11 cellular contexts compared by ENCODE assay signal in the genomic region with DNA sequence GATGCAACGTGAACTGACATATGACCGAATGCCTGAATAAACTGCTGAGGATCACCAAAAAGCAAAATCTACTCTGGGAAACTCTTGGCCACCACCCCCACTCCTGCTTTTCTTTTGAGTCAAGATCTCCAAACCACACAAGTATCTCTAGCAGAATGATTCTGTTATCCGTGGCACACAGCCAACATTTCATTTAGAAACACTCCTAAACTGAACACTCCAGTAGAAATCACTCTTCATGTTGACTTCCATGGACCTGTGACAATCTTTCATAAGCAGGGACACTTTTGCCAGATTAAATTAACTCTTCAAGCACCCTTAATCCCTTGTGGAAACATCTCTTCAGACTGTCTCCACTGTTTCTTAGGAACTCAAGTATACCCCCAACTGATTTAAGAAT. TPM values are rescaled to one million over a fixed set of nuclear protein-coding genes. Genes with fewer than 3 reads are reported as not detected.
DNase-seq lines count a peak whose midpoint lies in the region; ATAC-seq and TF ChIP-seq lines count a peak whose summit lies in the region.
"Had no signal": no experiment of that assay in that cellular context is flagged by ENCODE, and none has a peak within 500 bp of the region (broad histone marks: within the 10 kb centered on the region; RNA-seq: fewer than 3 reads in every experiment).

No MANE protein-coding gene starts in this region.

- peaks cover 53% of the 10 kb centered on the region for H3K36me3 Mint-ChIP-seq in mesothelial cell of epicardium

- peaks cover 20% of the 10 kb centered on the region for H3K4me1 Mint-ChIP-seq in mesothelial cell of epicardium

- H3K27me3 ChIP-seq in brain microvascular endothelial cell (replicated peaks) = no peaks in the 10 kb centered on the region
- no peaks in the 10 kb centered on the region for H3K27me3 ChIP-seq in esophagus squamous epithelium

- no peak for TF ChIP-seq POLR2A in esophagus squamous epithelium (IDR thresholded peaks at IDR 0.05)

- H3K27ac Mint-ChIP-seq in mesothelial cell of epicardium = peak overlapping the region; percentile 8

- DNase-seq in DMS79 (lab: John Stamatoyannopoulos, UW) (peak; percentile 99), LHCN-M2 (ENCODE audit: low read depth) (peak; percentile 90), brain microvascular endothelial cell (peak; percentile 70), mesothelial cell of epicardium (ENCODE audit: low spot score in 2 of 2, unreplicated experiment in 2 of 2) (no peak), DMS153 (lab: John Stamatoyannopoulos, UW) (no peak), esophagus squamous epithelium (lab: John Stamatoyannopoulos, UW) (no peak)

- no peaks in the 10 kb centered on the region for H3K4me1 ChIP-seq in esophagus squamous epithelium

- WGBS in esophagus squamous epithelium, 2 donors = 57 to 58% methylated on average over 3 of the region's 3 CpGs

- H3K9me3 ChIP-seq in esophagus squamous epithelium = no peaks in the 10 kb centered on the region

- intact Hi-C loops in esophagus squamous epithelium (cut with DNase I) = no loop called here

- H3K4me3 ChIP-seq in brain microvascular endothelial cell (ENCODE audit: low read depth, low read length) = no peak overlapping the region
- H3K4me3 ChIP-seq in esophagus squamous epithelium = no peak overlapping the region

- TF ChIP-seq CTCF in brain microvascular endothelial cell (IDR thresholded peaks at IDR 0.05; ENCODE audit: low read depth, low read length, missing control alignments) = no peak
- TF ChIP-seq CTCF in mesothelial cell of epicardium (IDR thresholded peaks at IDR 0.05; ENCODE audit: unreplicated experiment) = no peak
- TF ChIP-seq CTCF in esophagus squamous epithelium (IDR thresholded peaks at IDR 0.05) = no peak

- no peaks in the 10 kb centered on the region for H3K9me3 Mint-ChIP-seq in mesothelial cell of epicardium

- in situ Hi-C loops in brain microvascular endothelial cell (cut with HindIII; ENCODE audit: low pct_ligation_motif_present, low sequenced_read_pairs) = no loop called here

- no peaks in the 10 kb centered on the region for H3K27me3 Mint-ChIP-seq in mesothelial cell of epicardium (ENCODE audit: low read depth)

- H3K27ac ChIP-seq in brain microvascular endothelial cell (no peak overlapping the region), esophagus squamous epithelium (no peak overlapping the region)

- no peaks in the 10 kb centered on the region for H3K36me3 ChIP-seq in brain microvascular endothelial cell (replicated peaks)
- peaks cover 0 to 8% (median 0%) of the 10 kb centered on the region in 3 donors for H3K36me3 ChIP-seq in esophagus squamous epithelium

- ATAC-seq in esophagus mucosa (no peak), HG02870 (IDR thresholded peaks at IDR 0.05; ENCODE audit: unreplicated experiment) (no peak)

- H3K4me3 Mint-ChIP-seq in mesothelial cell of epicardium = no peak overlapping the region

RNA-seq across cellular contexts. Expression of a gene that starts 44.4 kb away (rescaled TPM):
- total RNA-seq in LHCN-M2 (2014; rRNA removed) (not detected in 2 replicates), mesothelial cell of epicardium (not detected in 3 replicates), esophagus mucosa (not detected), esophagus squamous epithelium (under 1 TPM in 3 of 4 donors, not detected in 1; under 0.01 to 0.27 (median 0.09) TPM)
- polyA plus RNA-seq in LHCN-M2 (2012) = not detected
- total RNA-seq: dermis microvascular lymphatic vessel endothelial cell, H1, lung microvascular endothelial cell had no signal
- polyA plus RNA-seq: H1 had no signal

Comparison
In these comparisons a context has a peak if more than half of its experiments do, and no peak if none do; other contexts are left out.
1. DNase-seq: peak in DMS79 (single experiment), LHCN-M2 (single experiment) and brain microvascular endothelial cell (single experiment); none in mesothelial cell of epicardium (0 of 2), DMS153 (single experiment) and esophagus squamous epithelium (single experiment).